Comparison of ENCODE assay signal across 8 cellular contexts in the genomic region with DNA sequence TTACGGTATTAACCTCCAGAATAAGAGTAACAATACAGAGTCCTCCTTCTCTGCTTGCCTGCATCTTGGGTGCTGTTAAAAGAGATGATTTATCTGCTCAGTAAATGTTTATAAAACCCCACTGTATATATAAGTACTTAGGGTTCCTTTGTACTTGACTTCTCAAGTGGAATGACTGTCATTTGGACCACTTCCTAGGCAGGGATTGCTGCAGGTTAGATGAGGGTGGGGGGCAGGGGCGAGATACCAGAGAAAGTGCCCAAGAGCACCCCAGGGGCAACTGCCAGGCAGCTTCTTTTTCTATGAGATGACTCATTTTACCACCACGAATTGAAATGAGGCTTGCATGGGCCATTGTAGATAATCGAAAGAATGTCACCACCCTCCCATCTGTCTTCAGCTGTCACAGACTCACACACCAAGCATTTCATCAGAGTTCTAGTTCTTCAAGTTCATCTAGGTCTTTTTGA.
DNase-seq lines count a peak whose midpoint lies in the region; ATAC-seq and TF ChIP-seq lines count a peak whose summit lies in the region.

No MANE protein-coding gene starts in this region.

- H4K8ac ChIP-seq in mesendoderm (ENCODE audit: low read depth, low read length): no peak overlapping the region

- no peak overlapping the region for H3K56ac ChIP-seq in mesendoderm (ENCODE audit: low read length)

- H3K4me3 ChIP-seq in mesendoderm (ENCODE audit: low read length) (no peak overlapping the region), esophagus muscularis mucosa (no peak overlapping the region)

- H2AK5ac ChIP-seq in mesendoderm (ENCODE audit: low read length): no peak overlapping the region

- H3K4me3 Mint-ChIP-seq in activated T-helper 17 cell treated with anti-CD3 and anti-CD28 coated beads, Interleukin-2, amount 50 U/mL, for 72 hours: peak overlapping the region; percentile 28

- TF ChIP-seq EP300 in esophagus muscularis mucosa (IDR thresholded peaks at IDR 0.05): no peak

- no peak for TF ChIP-seq POLR2A in esophagus muscularis mucosa (IDR thresholded peaks at IDR 0.05; ENCODE audit: low read depth)

- H3K27ac ChIP-seq in mesendoderm (ENCODE audit: low read depth, low read length) (no peak overlapping the region), esophagus muscularis mucosa (replicated peaks in 1 of 4) (no peak overlapping the region)

- TF ChIP-seq CTCF in esophagus muscularis mucosa (IDR thresholded peaks at IDR 0.05): no peak

- H3K4me1 Mint-ChIP-seq in activated T-helper 17 cell treated with anti-CD3 and anti-CD28 coated beads, Interleukin-2, amount 50 U/mL, for 72 hours: peaks cover 6% of the 10 kb centered on the region

- H3K9me3 ChIP-seq in esophagus muscularis mucosa: peaks cover 0 to 5% (median 0%) of the 10 kb centered on the region in 4 donors

- intact Hi-C loops in esophagus muscularis mucosa (cut with DNase I): no loop called here

- peaks cover 5% of the 10 kb centered on the region for H3K36me3 Mint-ChIP-seq in activated T-helper 17 cell treated with anti-CD3 and anti-CD28 coated beads, Interleukin-2, amount 50 U/mL, for 72 hours (ENCODE audit: low read depth)

- no peak overlapping the region for H4K5ac ChIP-seq in mesendoderm (ENCODE audit: low read length)

- H3K36me3 ChIP-seq in mesendoderm (ENCODE audit: control insufficient read depth, insufficient read depth, low read length) (no peaks in the 10 kb centered on the region), esophagus muscularis mucosa (no peaks in the 10 kb centered on the region)

- no peak overlapping the region for H3K18ac ChIP-seq in mesendoderm (ENCODE audit: low read length)

- H3K79me2 ChIP-seq in mesendoderm (ENCODE audit: control insufficient read depth, insufficient read depth, low read length): peaks cover 36% of the 10 kb centered on the region

- H3K27me3 Mint-ChIP-seq in activated T-helper 17 cell treated with anti-CD3 and anti-CD28 coated beads, Interleukin-2, amount 50 U/mL, for 72 hours: no peaks in the 10 kb centered on the region

- peak; percentile 70 for DNase-seq in DMS79 treated with DMSO at 0.1 percent for 48 hours (lab: John Stamatoyannopoulos, UW)
- peak; percentile 82 for DNase-seq in mesendoderm
- DNase-seq in NCI-H774 (lab: John Stamatoyannopoulos, UW): no peak
- DNase-seq in esophagus muscularis mucosa (ENCODE audit: extremely low spot score): no peak

- H3K4ac ChIP-seq in mesendoderm (ENCODE audit: low read depth, low read length): no peak overlapping the region

- H3K9ac ChIP-seq in mesendoderm (ENCODE audit: low read length): no peak overlapping the region

- no peak overlapping the region for H3K4me2 ChIP-seq in mesendoderm (ENCODE audit: low read length)

- H3K27ac Mint-ChIP-seq in activated T-helper 17 cell treated with anti-CD3 and anti-CD28 coated beads, Interleukin-2, amount 50 U/mL, for 72 hours: peak overlapping the region; percentile 16

- no CpG with 5 or more reads among the region's 4 CpGs for WGBS in mesendoderm (ENCODE audit: extremely low coverage, insufficient coverage, low lambda C conversion rate)
- WGBS in esophagus muscularis mucosa: 30% methylated on average over 4 of the region's 4 CpGs

- H3K9me3 Mint-ChIP-seq in activated T-helper 17 cell treated with anti-CD3 and anti-CD28 coated beads, Interleukin-2, amount 50 U/mL, for 72 hours: peaks cover 7% of the 10 kb centered on the region

- no peak overlapping the region for H2BK5ac ChIP-seq in mesendoderm (ENCODE audit: low read length)

- no peak overlapping the region for H2BK120ac ChIP-seq in mesendoderm (ENCODE audit: low read depth, low read length)

- H3K27me3 ChIP-seq in mesendoderm (ENCODE audit: insufficient read depth, low read length, poor library complexity) (no peaks in the 10 kb centered on the region), esophagus muscularis mucosa (no peaks in the 10 kb centered on the region)

- H3K4me1 ChIP-seq in mesendoderm (ENCODE audit: control insufficient read depth, low read depth, low read length) (peaks cover 6% of the 10 kb centered on the region), esophagus muscularis mucosa (peaks cover 10 to 58% (median 42%) of the 10 kb centered on the region in 4 donors)

- peaks cover 24% of the 10 kb centered on the region for H3K79me1 ChIP-seq in mesendoderm (ENCODE audit: low read length)

- peak; percentile 41 for ATAC-seq in HG02885 (IDR thresholded peaks at IDR 0.05; ENCODE audit: poor library complexity, unreplicated experiment)
- ATAC-seq in activated T-helper 17 cell treated with anti-CD3 and anti-CD28 coated beads, Interleukin-2, amount 50 U/mL, for 72 hours (replicated peaks): peak; percentile 81
- ATAC-seq in GM19023 (IDR thresholded peaks at IDR 0.05; ENCODE audit: unreplicated experiment): no peak
- ATAC-seq in GM21825 (IDR thresholded peaks at IDR 0.05; ENCODE audit: unreplicated experiment): no peak

- H2BK15ac ChIP-seq in mesendoderm (replicated peaks; ENCODE audit: low read depth): no peak overlapping the region

- H3K23ac ChIP-seq in mesendoderm (ENCODE audit: low read length): no peak overlapping the region

Comparison
In these comparisons a context has a peak if more than half of its experiments do, and no peak if none do; other contexts are left out.
1. DNase-seq: peak in DMS79 treated with DMSO at 0.1 percent for 48 hours (single experiment) and mesendoderm (single experiment); none in NCI-H774 (single experiment) and esophagus muscularis mucosa (single experiment).
2. ATAC-seq: peak in HG02885 (single experiment) and activated T-helper 17 cell treated with anti-CD3 and anti-CD28 coated beads, Interleukin-2, amount 50 U/mL, for 72 hours (single experiment); none in GM19023 (single experiment) and GM21825 (single experiment).